22 cellular contexts compared by ENCODE assay signal in genomic region chr19:5059191-5059579, GRCh38.
DNase-seq lines count a peak whose midpoint lies in the region; ATAC-seq and TF ChIP-seq lines count a peak whose summit lies in the region.
"Had no signal": no experiment of that assay in that cellular context is flagged by ENCODE, and none has a peak within 500 bp of the region (broad histone marks: within the 10 kb centered on the region; RNA-seq: fewer than 3 reads in every experiment).

No MANE protein-coding gene starts in this region.

- no peaks in the 10 kb centered on the region for H3K27me3 ChIP-seq in H7 (ENCODE audit: control insufficient read depth, insufficient read depth, low read length)
- H3K27me3 ChIP-seq: adrenal gland, foreskin keratinocyte, hepatocyte, sigmoid colon had no signal

- POLR2A ChIA-PET in RWPE1 (lab: Yijun Ruan, JAX; ENCODE audit: low non-redundant PET) = no interaction called here

- TF ChIP-seq CTCF in RWPE1 (conservative IDR thresholded peaks at IDR 0.05; ENCODE audit: low read depth) = no peak

- ATAC-seq in left ventricle myocardium superior (peak; percentile 6), sciatic nerve (peak; percentile 5), HG02970 (IDR thresholded peaks at IDR 0.05; ENCODE audit: low FRiP score, unreplicated experiment) (no peak)
- ATAC-seq: activated CD8-positive, alpha-beta T cell treated with anti-CD3 and anti-CD28 coated beads, Interleukin-2, amount 10 ng/mL, durations not matched to agents 7 days and 5 days; foreskin keratinocyte; lower lobe of right lung had no signal

- intact Hi-C loops in left ventricle myocardium superior (cut with micrococcal nuclease) = no loop called here
- intact Hi-C loops in sciatic nerve (cut with DNase I) = loop anchor here (10.0 kb wide), 1 partner anchor 76 kb away; no protein-coding TSS in a partner anchor

- H3K36me3 ChIP-seq in H7 (replicated peaks; ENCODE audit: control insufficient read depth, insufficient read depth, low read length) = peaks cover 1% of the 10 kb centered on the region

- CTCF ChIA-PET in RWPE1 (lab: Yijun Ruan, JAX) = no interaction called here

- H3K27ac ChIP-seq in RWPE1 = peak overlapping the region; percentile 28
- H3K27ac ChIP-seq: adrenal gland, foreskin keratinocyte, hepatocyte, lower lobe of right lung, sigmoid colon had no signal

- DNase-seq in H7 (peak; percentile 80), RWPE1 (ENCODE audit: low spot score) (no peak), left ventricle myocardium superior (no peak), sciatic nerve (ENCODE audit: low spot score) (no peak), CD1c-positive myeloid dendritic cell (ENCODE audit: extremely low spot score) (no peak)
- DNase-seq in activated CD4-positive, CD25-positive, alpha-beta regulatory T cell treated with anti-CD3 and anti-CD28 coated beads, Interleukin-2, amount 50 U/mL, for 72 hours = no peak
- DNase-seq: activated CD4-positive, CD25-positive, alpha-beta regulatory T cell; activated CD8-positive, alpha-beta T cell treated with anti-CD3 and anti-CD28 coated beads, Interleukin-2, amount 10 ng/mL, durations not matched to agents 7 days and 5 days; activated T-cell treated with anti-CD3 and anti-CD28 coated beads, Interleukin-2, amount 50 U/mL, for 24 hours; adrenal gland; CD4-positive, alpha-beta T cell; erythroblast; foreskin keratinocyte; GF-D8; HCEC 1CT; KG1; lower lobe of right lung; NCI-H2171 treated with DMSO at 0.1 percent for 48 hours; sigmoid colon; T-helper 9 cell had no signal

- H3K4me3 ChIP-seq in H7 (ENCODE audit: insufficient read depth, low read depth, low read length) = no peak overlapping the region
- H3K4me3 ChIP-seq: adrenal gland, hepatocyte, lower lobe of right lung, sigmoid colon had no signal
